Comparison of ENCODE assay signal across 20 cellular contexts in the genomic region with DNA sequence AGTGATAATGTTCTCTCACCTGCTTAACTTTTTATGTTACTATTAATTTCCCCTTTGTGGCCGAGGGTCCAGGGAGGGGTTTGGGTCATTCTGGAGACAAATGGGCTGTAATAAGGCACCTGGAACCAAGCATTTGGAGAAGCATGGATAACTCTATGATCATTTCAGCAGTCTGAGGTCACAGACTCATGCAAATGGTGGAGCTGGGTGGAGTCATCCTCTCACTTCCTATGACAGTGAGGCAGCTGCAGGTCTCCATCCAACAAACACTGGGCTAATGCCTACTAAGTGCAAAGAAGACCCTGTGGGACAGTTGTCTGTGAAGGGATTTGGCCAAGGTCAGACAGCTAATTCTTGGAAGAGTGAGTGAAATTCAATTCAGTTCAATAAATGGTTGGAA.
"Had no signal": no experiment of that assay in that cellular context is flagged by ENCODE, and none has a peak within 500 bp of the region (broad histone marks: within the 10 kb centered on the region; RNA-seq: fewer than 3 reads in every experiment).

No MANE protein-coding gene starts in this region.

- H3K36me3 ChIP-seq: adrenal gland, MG63, Peyer's patch had no signal

- H3K27me3 ChIP-seq: adrenal gland, MG63, Peyer's patch had no signal

- ATAC-seq: activated T-cell treated with anti-CD3 and anti-CD28 coated beads, Interleukin-2, amount 50 U/mL, for 72 hours; WTC11 had no signal

- H3K4me1 ChIP-seq: adrenal gland, Peyer's patch had no signal

- DNase-seq: activated CD4-positive, alpha-beta memory T cell treated with anti-CD3 and anti-CD28 coated beads, Interleukin-2, amount 10 ng/mL, durations not matched to agents 7 days and 5 days; activated CD4-positive, alpha-beta T cell treated with anti-CD3 and anti-CD28 coated beads, Interleukin-2, amount 50 U/mL, for 1 hour; activated naive CD4-positive, alpha-beta T cell treated with anti-CD3 and anti-CD28 coated beads, Interleukin-2, amount 50 U/mL, for 16 hours; activated naive CD8-positive, alpha-beta T cell treated with anti-CD3 and anti-CD28 coated beads, Interleukin-2, amount 10 ng/mL, durations not matched to agents 7 days and 5 days; activated T-cell treated with anti-CD3 and anti-CD28 coated beads, Interleukin-2, amount 50 U/mL, for 72 hours; adrenal gland; anterior cingulate cortex; KG1; MG63; NCI-H1105; NCI-H1436; NCI-H1694 treated with DMSO at 0.1 percent for 48 hours; NCI-H2029 treated with DMSO at 0.1 percent for 48 hours; NCI-H345; NCI-H510A; NCI-H526 treated with DMSO at 0.1 percent for 48 hours; NCI-H82; Peyer's patch; SHP77 treated with DMSO at 0.1 percent for 48 hours had no signal

- H3K4me3 ChIP-seq: adrenal gland, MG63, Peyer's patch had no signal

- H3K9me3 ChIP-seq: adrenal gland, MG63, Peyer's patch had no signal

- H3K27ac ChIP-seq: adrenal gland, Peyer's patch had no signal
